ENCODE assay signal across 8 cellular contexts in genomic region chr18:34729264-34729663, GRCh38. TPM values are rescaled to one million over a fixed set of nuclear protein-coding genes. Genes with fewer than 3 reads are reported as not detected.
DNase-seq lines count a peak whose midpoint lies in the region; ATAC-seq and TF ChIP-seq lines count a peak whose summit lies in the region.

No MANE protein-coding gene starts in this region.

- peaks cover 7% of the 10 kb centered on the region for H3K4me1 Mint-ChIP-seq in MCF 10A (ENCODE audit: insufficient read depth, unreplicated experiment)

- DNase-seq in AG08395 (ENCODE audit: low spot score): peak; percentile 30
- peak; percentile 25 for DNase-seq in Jurkat, Clone E6-1 (ENCODE audit: low read depth, low spot score)
- DNase-seq in MCF 10A (ENCODE audit: unreplicated experiment): peak; percentile 57
- no peak for DNase-seq in tibial nerve (ENCODE audit: low spot score in 2 of 2)
- DNase-seq in UCSD-AML1 (lab: John Stamatoyannopoulos, UW; ENCODE audit: unreplicated experiment): no peak
- DNase-seq in inferior parietal cortex (ENCODE audit: extremely low spot score): no peak

- H3K9me3 ChIP-seq in liver (ENCODE audit: control insufficient read depth in 4 of 4, low read length in 3 of 4): no peaks in the 10 kb centered on the region
- peaks cover 0 to 7% (median 0%) of the 10 kb centered on the region in 4 donors for H3K9me3 ChIP-seq in tibial nerve

- ATAC-seq in GM18873 (IDR thresholded peaks at IDR 0.05; ENCODE audit: low FRiP score, unreplicated experiment): peak; percentile 55

- no peak for TF ChIP-seq POLR2A in tibial nerve (IDR thresholded peaks at IDR 0.05)

- intact Hi-C loops in MCF 10A (cut with micrococcal nuclease): loop anchor here (1.0 kb wide), 1 partner anchor 59 kb away; no protein-coding TSS in a partner anchor

- H3K9ac ChIP-seq in liver (ENCODE audit: low read depth in 1 of 2, low read length in 2 of 2): no peak overlapping the region

- TF ChIP-seq CTCF in MCF 10A (IDR thresholded peaks at IDR 0.05; ENCODE audit: unreplicated experiment) (peak; percentile 64), liver (IDR thresholded peaks at IDR 0.05; ENCODE audit: low read depth, low read length, missing input control) (peak; percentile 17), tibial nerve (IDR thresholded peaks at IDR 0.05) (peak in 2 of 5 experiments; percentile 15 to 26)

- H3K27me3 ChIP-seq in liver (ENCODE audit: control insufficient read depth in 4 of 4, insufficient read depth in 4 of 4, low read length in 3 of 4) (no peaks in the 10 kb centered on the region), tibial nerve (no peaks in the 10 kb centered on the region)

- H3K9me3 Mint-ChIP-seq in MCF 10A (ENCODE audit: unreplicated experiment): no peaks in the 10 kb centered on the region

- no peak overlapping the region for H3K4me3 Mint-ChIP-seq in MCF 10A (ENCODE audit: unreplicated experiment)

- 54% methylated on average over 2 of the region's 2 CpGs for WGBS in liver
- 43 to 51% methylated on average over 2 of the region's 2 CpGs for WGBS in tibial nerve, 2 donors

- no peak overlapping the region for H3K4me3 ChIP-seq in Jurkat, Clone E6-1 (ENCODE audit: low read length)
- H3K4me3 ChIP-seq in liver (ENCODE audit: low read depth in 1 of 3, low read length in 3 of 3) (no peak overlapping the region), tibial nerve (no peak overlapping the region)

- no peaks in the 10 kb centered on the region for H3K27me3 Mint-ChIP-seq in MCF 10A (ENCODE audit: insufficient read depth, unreplicated experiment)

- BruUV-seq in MCF 10A (replicated peaks; lab: Mats Ljungman, UMichigan): no TSS peak

- no peaks in the 10 kb centered on the region for H3K36me3 Mint-ChIP-seq in MCF 10A (ENCODE audit: insufficient read depth, unreplicated experiment)

- no peaks in the 10 kb centered on the region for H3K36me3 ChIP-seq in liver (ENCODE audit: control insufficient read depth in 4 of 4, insufficient read depth in 3 of 4, low read depth in 1 of 4, low read length in 3 of 4)
- H3K36me3 ChIP-seq in tibial nerve: no peaks in the 10 kb centered on the region

- H3K27ac Mint-ChIP-seq in MCF 10A (ENCODE audit: low read depth, unreplicated experiment): no peak overlapping the region

- CTCF ChIA-PET in MCF 10A (lab: Yijun Ruan, JAX): interaction anchor here (0.6 to 6.6 kb wide), 13 partner anchors 9 to 703 kb away, joined by 3 to 44 read pairs (median 5); partner anchors contain the start of gene DTNA

- TF ChIP-seq RAD21 in liver (IDR thresholded peaks at IDR 0.05): peak in 1 of 2 donors; percentile 39

- no peak for TF ChIP-seq EP300 in tibial nerve (IDR thresholded peaks at IDR 0.05)

- H3K4me1 ChIP-seq in liver (ENCODE audit: control insufficient read depth in 4 of 4, insufficient read depth in 4 of 4, low read length in 3 of 4): peaks cover 0 to 1% (median 0%) of the 10 kb centered on the region in 4 donors
- H3K4me1 ChIP-seq in tibial nerve: peaks cover 0 to 9% (median 0%) of the 10 kb centered on the region in 4 donors

- POLR2A ChIA-PET in MCF 10A (lab: Yijun Ruan, JAX): interaction anchor here (0.6 to 1.3 kb wide), 3 partner anchors 31 to 872 kb away, joined by 3 to 5 read pairs (median 3); no protein-coding TSS in a partner anchor

- no peak overlapping the region for H3K27ac ChIP-seq in liver (ENCODE audit: low read depth in 1 of 2, low read length in 2 of 2)
- H3K27ac ChIP-seq in tibial nerve: peak overlapping the region in 1 of 4 donors; percentile 5

TF ChIP-seq in liver, 16 proteins besides CTCF, POLR2A, EP300 and RAD21:
- TF ChIP-seq HNF4A (conservative IDR thresholded peaks at IDR 0.05) (no peak), FOXA1 (IDR thresholded peaks at IDR 0.05) (no peak), REST (IDR thresholded peaks at IDR 0.05) (peak; percentile 76)

RNA-seq across cellular contexts. Expression of gene DTNA, which starts 19.2 kb away (rescaled TPM):
- polyA plus RNA-seq in Jurkat, Clone E6-1 (2012; ENCODE audit: insufficient read depth, insufficient read length): not detected
- 0.91 TPM in 1 of 2 replicates, not detected in the other for total RNA-seq in MCF 10A (2022)
- total RNA-seq in liver: 1 to 10 TPM; 1.6 to 3.2 TPM
- polyA plus RNA-seq in liver: 1 to 10 TPM in 1 of 2 donors, under 1 TPM in 1; 0.33 to 1.2 TPM
- total RNA-seq in tibial nerve: 10 to 100 TPM; 26.1 to 58.3 (median 40.3) TPM

Comparison
In these comparisons a context has a peak if more than half of its experiments do, and no peak if none do; other contexts are left out.
1. DNase-seq: peak in AG08395 (single experiment), Jurkat, Clone E6-1 (single experiment) and MCF 10A (single experiment); none in tibial nerve (0 of 2), UCSD-AML1 (single experiment) and inferior parietal cortex (single experiment).
2. RNA of gene DTNA, which starts 19.2 kb away (total RNA-seq): 26.1 to 58.3 TPM in tibial nerve; 1.6 to 3.2 TPM in liver and 0.91 TPM in MCF 10A; every median in the first group is over 4 times any median in the second.